Comparison of ENCODE assay signal across 1 cellular context in genomic region chr5:133912951-133913350, GRCh38.
TF ChIP-seq lines count a peak whose summit lies in the region.

No MANE protein-coding gene starts in this region.

TF ChIP-seq in GM23338, 12 proteins besides CTCF, POLR2A, EP300 and RAD21:
- no peak for TF ChIP-seq ZNF462 (CRISPR knock-in tag; IDR thresholded peaks at IDR 0.05)
- TF ChIP-seq ETS1 (IDR thresholded peaks at IDR 0.05) = no peak
- no peak for TF ChIP-seq CREB1 (CRISPR knock-in tag; IDR thresholded peaks at IDR 0.05; ENCODE audit: low read depth)
- no peak for TF ChIP-seq JUNB (IDR thresholded peaks at IDR 0.05; ENCODE audit: unreplicated experiment)
- no peak for TF ChIP-seq ZNF114 (CRISPR knock-in tag; IDR thresholded peaks at IDR 0.05)
- no peak for TF ChIP-seq REST (IDR thresholded peaks at IDR 0.05; ENCODE audit: unreplicated experiment)
- no peak for TF ChIP-seq EZH2 (IDR thresholded peaks at IDR 0.05; ENCODE audit: low read depth, unreplicated experiment)
- no peak for TF ChIP-seq STAT1 (IDR thresholded peaks at IDR 0.05; ENCODE audit: unreplicated experiment)
- no peak for TF ChIP-seq POLR2AphosphoS5 (IDR thresholded peaks at IDR 0.05; ENCODE audit: low read depth)
- TF ChIP-seq ZNF331 (CRISPR knock-in tag; IDR thresholded peaks at IDR 0.05; ENCODE audit: low read depth) = no peak
- TF ChIP-seq NANOG (IDR thresholded peaks at IDR 0.05; ENCODE audit: borderline replicate concordance) = no peak
- TF ChIP-seq EZH2phosphoT487 (IDR thresholded peaks at IDR 0.05; ENCODE audit: unreplicated experiment) = no peak
